8 cellular contexts compared by ENCODE assay signal in genomic region chr21:33541105-33541711, GRCh38. TPM values are rescaled to one million over a fixed set of nuclear protein-coding genes. Genes with fewer than 3 reads are reported as not detected.
DNase-seq lines count a peak whose midpoint lies in the region; ATAC-seq and TF ChIP-seq lines count a peak whose summit lies in the region.

No MANE protein-coding gene starts in this region.

- H3K4me1 Mint-ChIP-seq in mesothelial cell of epicardium = peaks cover 39% of the 10 kb centered on the region

- intact Hi-C loops in vagina (cut with DNase I) = no loop called here

- peak overlapping the region; percentile 97 for H3K27ac ChIP-seq in vagina

- H3K27me3 ChIP-seq in vagina = no peaks in the 10 kb centered on the region

- H3K4me3 ChIP-seq in vagina = peak overlapping the region; percentile 73 to 74

- H3K27ac Mint-ChIP-seq in mesothelial cell of epicardium = peak overlapping the region; percentile 100

- TF ChIP-seq POLR2A in vagina (IDR thresholded peaks at IDR 0.05) = no peak

- H3K4me3 Mint-ChIP-seq in mesothelial cell of epicardium = peak overlapping the region; percentile 89

- peaks cover 0 to 23% of the 10 kb centered on the region in 2 donors for H3K36me3 ChIP-seq in vagina

- ATAC-seq in HG02938 (IDR thresholded peaks at IDR 0.05; ENCODE audit: unreplicated experiment) = no peak

- no peaks in the 10 kb centered on the region for H3K9me3 ChIP-seq in vagina

- H3K36me3 Mint-ChIP-seq in mesothelial cell of epicardium = peaks cover 22% of the 10 kb centered on the region

- TF ChIP-seq CTCF in mesothelial cell of epicardium (IDR thresholded peaks at IDR 0.05; ENCODE audit: unreplicated experiment) (no peak), vagina (IDR thresholded peaks at IDR 0.05) (no peak)

- peaks cover 32% of the 10 kb centered on the region for H3K4me1 ChIP-seq in vagina

- H3K9me3 Mint-ChIP-seq in mesothelial cell of epicardium = peaks cover 4% of the 10 kb centered on the region

- DNase-seq in NOMO-1 treated with DMSO at 0.1 percent for 48 hours (lab: John Stamatoyannopoulos, UW; ENCODE audit: unreplicated experiment) (peak; percentile 5), NOMO-1 treated with dmso at 0.1 percent for 144 hours (lab: John Stamatoyannopoulos, UW; ENCODE audit: unreplicated experiment) (no peak), RKO (ENCODE audit: low spot score) (peak; percentile 59), mesothelial cell of epicardium (ENCODE audit: low spot score in 2 of 2, unreplicated experiment in 2 of 2) (no peak), vagina (ENCODE audit: extremely low spot score in 2 of 2) (no peak)
- peak; percentile 13 for DNase-seq in central memory CD4-positive, alpha-beta T cell
- DNase-seq in stimulated activated CD4-positive, alpha-beta T cell treated with anti-CD3 and anti-CD28 coated beads, Interleukin-4, amount 100 ng/mL, for 4 hours = no peak

- no peaks in the 10 kb centered on the region for H3K27me3 Mint-ChIP-seq in mesothelial cell of epicardium (ENCODE audit: low read depth)

RNA-seq across cellular contexts. Expression of gene GART, which starts 0.7 kb away (rescaled TPM):
- 85.1 to 88.4 TPM (median 85.3 TPM) in 3 replicates for total RNA-seq in mesothelial cell of epicardium
- 47.6 TPM for total RNA-seq in vagina

RNA-seq across cellular contexts. Expression of gene SON, which starts 1.6 kb away (rescaled TPM):
- 427 to 437 TPM (median 428 TPM) in 3 replicates for total RNA-seq in mesothelial cell of epicardium
- 212 TPM for total RNA-seq in vagina

RNA-seq across cellular contexts. Expression of gene DONSON, which starts 47.3 kb away (rescaled TPM):
- total RNA-seq in mesothelial cell of epicardium = 16.4 to 21.8 TPM (median 20.0 TPM) in 3 replicates
- total RNA-seq in vagina = 10.3 TPM

RNA-seq across cellular contexts. Expression of gene DNAJC28, which starts 49.7 kb away (rescaled TPM):
- 2.6 to 3.1 TPM (median 2.8 TPM) in 3 replicates for total RNA-seq in mesothelial cell of epicardium
- total RNA-seq in vagina = 1.5 TPM

Comparison
In these comparisons a context has a peak if more than half of its experiments do, and no peak if none do; other contexts are left out.
1. DNase-seq: peak in NOMO-1 treated with DMSO at 0.1 percent for 48 hours (single experiment), RKO (single experiment) and central memory CD4-positive, alpha-beta T cell (single experiment); none in NOMO-1 treated with dmso at 0.1 percent for 144 hours (single experiment), mesothelial cell of epicardium (0 of 2), vagina (0 of 2) and stimulated activated CD4-positive, alpha-beta T cell treated with anti-CD3 and anti-CD28 coated beads, Interleukin-4, amount 100 ng/mL, for 4 hours (0 of 2).